19 cellular contexts compared by ENCODE assay signal in genomic region chr1:228315945-228316588, GRCh38.
DNase-seq lines count a peak whose midpoint lies in the region; ATAC-seq, FAIRE-seq and TF ChIP-seq lines count a peak whose summit lies in the region.
"Had no signal": no experiment of that assay in that cellular context is flagged by ENCODE, and none has a peak within 500 bp of the region (broad histone marks: within the 10 kb centered on the region; RNA-seq: fewer than 3 reads in every experiment).

No MANE protein-coding gene starts in this region.

- POLR2A ChIA-PET in HepG2 (lab: Yijun Ruan, JAX), result no interaction called here

- H2BK5ac ChIP-seq in trophoblast cell (ENCODE audit: low read depth, low read length, poor library complexity), result no peak overlapping the region

- no peak overlapping the region for H3K4ac ChIP-seq in trophoblast cell (ENCODE audit: low read depth, low read length)

- no peak for FAIRE-seq in HepG2 (lab: Jason Lieb, UNC)
- FAIRE-seq: H1 had no signal

- CTCF ChIA-PET in HepG2 (lab: Yijun Ruan, JAX; ENCODE audit: low intra/inter-chr PET ratio, low total read pairs), result no interaction called here

- no peaks in the 10 kb centered on the region for H3K9me3 ChIP-seq in right lobe of liver
- H3K9me3 ChIP-seq in HepG2 (ENCODE audit: low read length), result peaks cover 22% of the 10 kb centered on the region
- peaks cover 12% of the 10 kb centered on the region for H3K9me3 ChIP-seq in trophoblast cell (ENCODE audit: insufficient read depth, low read depth, low read length)

- no peak overlapping the region for H4K12ac ChIP-seq in trophoblast cell (ENCODE audit: low read depth, low read length)

- H3K27ac ChIP-seq in right lobe of liver (no peak overlapping the region), HepG2 (ENCODE audit: extremely low read length, insufficient read depth, low read length) (no peak overlapping the region), trophoblast cell (ENCODE audit: low read depth, low read length) (no peak overlapping the region)
- H3K27ac ChIP-seq: cardiac muscle cell had no signal

- H3K79me2 ChIP-seq in HepG2 (ENCODE audit: insufficient read depth, low read length), result no peaks in the 10 kb centered on the region
- H3K79me2 ChIP-seq in trophoblast cell (ENCODE audit: control insufficient read depth, insufficient read depth, low read length, poor library complexity), result no peaks in the 10 kb centered on the region

- no peak overlapping the region for H2AK5ac ChIP-seq in trophoblast cell (ENCODE audit: low read length)

- no peaks in the 10 kb centered on the region for H3K36me3 ChIP-seq in right lobe of liver
- H3K36me3 ChIP-seq in HepG2 (replicated peaks in 1 of 2; ENCODE audit: control insufficient read depth in 1 of 2, insufficient read depth in 2 of 2, low read length in 2 of 2), result no peaks in the 10 kb centered on the region
- H3K36me3 ChIP-seq in trophoblast cell (ENCODE audit: control insufficient read depth in 1 of 2, insufficient read depth in 2 of 2, low read length in 2 of 2), result peaks cover 0 to 17% of the 10 kb centered on the region in 2 experiments

- no peak overlapping the region for H3K4me3 ChIP-seq in right lobe of liver
- no peak overlapping the region for H3K4me3 ChIP-seq in HepG2 (replicated peaks in 1 of 3; ENCODE audit: insufficient read depth in 1 of 3, low read depth in 2 of 3, low read length in 3 of 3)
- no peak overlapping the region for H3K4me3 ChIP-seq in trophoblast cell (ENCODE audit: low read depth, low read length)
- H3K4me3 ChIP-seq: cardiac muscle cell had no signal

- H3K4me2 ChIP-seq in HepG2 (ENCODE audit: low read depth, low read length), result no peak overlapping the region
- H3K4me2 ChIP-seq in trophoblast cell (ENCODE audit: low read length), result no peak overlapping the region

- no peak overlapping the region for H3K23ac ChIP-seq in trophoblast cell (ENCODE audit: low read length)

- 57% methylated on average over 9 of the region's 40 CpGs for WGBS in right lobe of liver (ENCODE audit: insufficient coverage, low coverage, low lambda C conversion rate, missing lambda C conversion rate)
- WGBS in HepG2 (ENCODE audit: low lambda C conversion rate), result 28% methylated on average over 5 of the region's 40 CpGs
- WGBS in trophoblast cell (ENCODE audit: extremely low coverage, insufficient coverage, insufficient read length), result no CpG with 5 or more reads among the region's 40 CpGs

- H3K18ac ChIP-seq in trophoblast cell (ENCODE audit: low read length), result no peak overlapping the region

- H3K27me3 ChIP-seq in right lobe of liver, result no peaks in the 10 kb centered on the region
- H3K27me3 ChIP-seq in HepG2 (ENCODE audit: control insufficient read depth in 1 of 2, insufficient read depth in 2 of 2, low read length in 2 of 2), result no peaks in the 10 kb centered on the region; a peak in 1 of 5 replicates
- no peaks in the 10 kb centered on the region for H3K27me3 ChIP-seq in trophoblast cell (ENCODE audit: insufficient read depth, low read length)
- H3K27me3 ChIP-seq: cardiac muscle cell had no signal

- no peaks in the 10 kb centered on the region for H3K4me1 ChIP-seq in right lobe of liver
- no peaks in the 10 kb centered on the region for H3K4me1 ChIP-seq in HepG2 (ENCODE audit: insufficient read depth, low read length)
- no peaks in the 10 kb centered on the region for H3K4me1 ChIP-seq in trophoblast cell (ENCODE audit: control insufficient read depth in 1 of 2, insufficient read depth in 2 of 2, low read length in 2 of 2)

- H4K91ac ChIP-seq in trophoblast cell (ENCODE audit: low read depth, low read length), result no peak overlapping the region

- no TSS peak for BruUV-seq in HepG2 (replicated peaks; lab: Mats Ljungman, UMichigan)

- H4K8ac ChIP-seq in trophoblast cell (ENCODE audit: low read depth, low read length), result no peak overlapping the region

- in situ Hi-C loops in HepG2 (cut with HindIII; ENCODE audit: extremely low pct_ligation_motif_present, low pct_unique_long_range_greater_than_20kb), result no loop called here

- no peak for TF ChIP-seq RAD21 in HepG2 (CRISPR knock-in tag; IDR thresholded peaks at IDR 0.05)

- TF ChIP-seq CTCF in right lobe of liver (IDR thresholded peaks at IDR 0.05) (no peak), HepG2 (CRISPR knock-in tag; IDR thresholded peaks at IDR 0.05) (no peak)

- H3K14ac ChIP-seq in trophoblast cell (ENCODE audit: low read length), result no peak overlapping the region

- intact Hi-C loops in right lobe of liver (cut with DNase I) (no loop called here), HepG2 (cut with micrococcal nuclease; ENCODE audit: unreplicated experiment) (no loop called here)

- no peak overlapping the region for H3K9ac ChIP-seq in HepG2 (ENCODE audit: insufficient read depth, low read depth, low read length)
- H3K9ac ChIP-seq in trophoblast cell (ENCODE audit: low read length), result no peak overlapping the region

- no peaks in the 10 kb centered on the region for H4K20me1 ChIP-seq in HepG2 (ENCODE audit: insufficient read depth, low read length)

- H2AFZ ChIP-seq in HepG2 (ENCODE audit: low read length) (no peak overlapping the region), trophoblast cell (ENCODE audit: insufficient read depth, low read length, poor library complexity) (no peak overlapping the region)

- H2BK120ac ChIP-seq in trophoblast cell (ENCODE audit: insufficient read depth, low read length, poor library complexity), result no peak overlapping the region

- no peak overlapping the region for H2BK12ac ChIP-seq in trophoblast cell (ENCODE audit: low read length)

- DNase-seq in right lobe of liver, result peak; percentile 14 to 49 (median 40)
- no peak for DNase-seq in HepG2 (ENCODE audit: low spot score)
- DNase-seq in islet precursor cell, result peak; percentile 88
- DNase-seq in trophoblast cell, result peak; percentile 21 to 57
- no peak for DNase-seq in erythroblast (lab: John Stamatoyannopoulos, UW)
- DNase-seq in NCI-H1417 treated with DMSO at 0.1 percent for 48 hours (lab: John Stamatoyannopoulos, UW), result no peak
- DNase-seq in GM03348 (ENCODE audit: low spot score), result no peak
- no peak for DNase-seq in stimulated activated naive CD8-positive, alpha-beta T cell treated with anti-CD3 and anti-CD28 coated beads, Interleukin-15, Interleukin-2, amounts not matched to agents 100 U/mL and 50 U/mL, for 24 hours
- DNase-seq: activated CD4-positive, alpha-beta T cell treated with anti-CD3 and anti-CD28 coated beads for 48 hours; activated naive CD8-positive, alpha-beta T cell treated with anti-CD3 and anti-CD28 coated beads, Interleukin-2, amount 50 U/mL, for 24 hours; AML-193; effector CD8-positive, alpha-beta T cell; hippocampal formation; Karpas-422; NCI-H1436 treated with DMSO at 0.1 percent for 48 hours; NCI-H446; substantia nigra had no signal

- ATAC-seq in right lobe of liver (no peak), HepG2 (no peak)
- no peak for ATAC-seq in stimulated activated naive CD8-positive, alpha-beta T cell treated with anti-CD3 and anti-CD28 coated beads, Interleukin-15, Interleukin-2, amounts not matched to agents 100 U/mL and 50 U/mL, for 24 hours
- ATAC-seq: activated naive CD8-positive, alpha-beta T cell treated with anti-CD3 and anti-CD28 coated beads, Interleukin-2, amount 50 U/mL, for 24 hours had no signal

- no peak for TF ChIP-seq POLR2A in right lobe of liver (IDR thresholded peaks at IDR 0.05)
- no peak for TF ChIP-seq POLR2A in HepG2 (IDR thresholded peaks at IDR 0.05; ENCODE audit: insufficient read depth in 1 of 2, low read depth in 2 of 2, low read length in 2 of 2)
- TF ChIP-seq POLR2A in erythroblast (IDR thresholded peaks at IDR 0.05; ENCODE audit: low read length), result no peak

- TF ChIP-seq EP300 in HepG2 (IDR thresholded peaks at IDR 0.05; ENCODE audit: low read depth in 2 of 2, low read length in 2 of 2), result no peak
- TF ChIP-seq EP300 in HepG2 (CRISPR knock-in tag; IDR thresholded peaks at IDR 0.05; ENCODE audit: borderline replicate concordance), result no peak

- H3K79me1 ChIP-seq in trophoblast cell (ENCODE audit: low read length), result no peaks in the 10 kb centered on the region

TF ChIP-seq in HepG2, 621 proteins besides CTCF, POLR2A, EP300 and RAD21 (continues in another document):
- no peak for TF ChIP-seq TFDP1 (CRISPR knock-in tag; IDR thresholded peaks at IDR 0.05; ENCODE audit: borderline replicate concordance)
- TF ChIP-seq, protein P1, sequence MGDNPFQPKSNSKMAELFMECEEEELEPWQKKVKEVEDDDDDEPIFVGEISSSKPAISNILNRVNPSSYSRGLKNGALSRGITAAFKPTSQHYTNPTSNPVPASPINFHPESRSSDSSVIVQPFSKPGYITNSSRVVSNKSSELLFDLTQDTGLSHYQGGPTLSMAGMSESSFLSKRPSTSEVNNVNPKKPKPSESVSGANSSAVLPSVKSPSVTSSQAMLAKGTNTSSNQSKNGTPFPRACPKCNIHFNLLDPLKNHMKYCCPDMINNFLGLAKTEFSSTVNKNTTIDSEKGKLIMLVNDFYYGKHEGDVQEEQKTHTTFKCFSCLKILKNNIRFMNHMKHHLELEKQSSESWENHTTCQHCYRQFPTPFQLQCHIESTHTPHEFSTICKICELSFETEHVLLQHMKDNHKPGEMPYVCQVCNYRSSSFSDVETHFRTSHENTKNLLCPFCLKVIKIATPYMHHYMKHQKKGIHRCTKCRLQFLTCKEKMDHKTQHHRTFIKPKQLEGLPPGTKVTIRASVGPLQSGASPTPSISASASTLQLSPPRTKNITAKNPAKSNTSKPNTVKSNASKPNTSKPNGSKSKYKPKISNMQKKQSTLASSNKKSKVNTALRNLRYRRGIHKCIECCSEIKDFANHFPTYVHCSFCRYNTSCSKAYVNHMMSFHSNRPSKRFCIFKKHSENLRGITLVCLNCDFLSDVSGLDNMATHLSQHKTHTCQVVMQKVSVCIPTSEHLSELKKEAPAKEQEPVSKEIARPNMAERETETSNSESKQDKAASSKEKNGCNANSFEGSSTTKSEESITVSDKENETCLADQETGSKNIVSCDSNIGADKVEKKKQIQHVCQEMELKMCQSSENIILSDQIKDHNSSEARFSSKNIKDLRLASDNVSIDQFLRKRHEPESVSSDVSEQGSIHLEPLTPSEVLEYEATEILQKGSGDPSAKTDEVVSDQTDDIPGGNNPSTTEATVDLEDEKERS (CRISPR knock-in tag; IDR thresholded peaks at IDR 0.05), result no peak
- TF ChIP-seq CREB1 (IDR thresholded peaks at IDR 0.05), result no peak
- TF ChIP-seq CREB1 (CRISPR knock-in tag; IDR thresholded peaks at IDR 0.05), result no peak
- no peak for TF ChIP-seq ZNF234 (CRISPR knock-in tag; conservative IDR thresholded peaks at IDR 0.05)
- no peak for TF ChIP-seq KLF16 (CRISPR knock-in tag; IDR thresholded peaks at IDR 0.05)
- no peak for TF ChIP-seq MAZ (IDR thresholded peaks at IDR 0.05; ENCODE audit: borderline replicate concordance, low read depth, low read length)
- no peak for TF ChIP-seq MAZ (CRISPR knock-in tag; IDR thresholded peaks at IDR 0.05; ENCODE audit: low read depth)

Comparison
In these comparisons a context has a peak if more than half of its experiments do, and no peak if none do; other contexts are left out.
1. DNase-seq: peak in right lobe of liver (3 of 3), islet precursor cell (single experiment) and trophoblast cell (2 of 2); none in HepG2 (single experiment), erythroblast (0 of 2), NCI-H1417 treated with DMSO at 0.1 percent for 48 hours (single experiment), GM03348 (single experiment) and stimulated activated naive CD8-positive, alpha-beta T cell treated with anti-CD3 and anti-CD28 coated beads, Interleukin-15, Interleukin-2, amounts not matched to agents 100 U/mL and 50 U/mL, for 24 hours (single experiment).